35 cellular contexts compared by ENCODE assay signal in genomic region chr12:5910790-5911548, GRCh38. TPM values are rescaled to one million over a fixed set of nuclear protein-coding genes. Genes with fewer than 3 reads are reported as not detected.
"Had no signal": no experiment of that assay in that cellular context is flagged by ENCODE, and none has a peak within 500 bp of the region (broad histone marks: within the 10 kb centered on the region; RNA-seq: fewer than 3 reads in every experiment).

No MANE protein-coding gene starts in this region.

- H3K4me3 Mint-ChIP-seq: activated CD4-positive, alpha-beta memory T cell treated with anti-CD3 and anti-CD28 coated beads for 36 hours; activated CD4-positive, alpha-beta T cell treated with anti-CD3 and anti-CD28 coated beads for 36 hours; activated naive CD4-positive, alpha-beta T cell treated with anti-CD3 and anti-CD28 coated beads for 36 hours; activated T-cell treated with anti-CD3 and anti-CD28 coated beads, Interleukin-2, amount 50 U/mL, for 4 hours; activated T-helper 1 cell treated with anti-CD3 and anti-CD28 coated beads, Interleukin-12 subunit alpha, Interleukin-12 subunit beta, Interleukin-2, Interleukin-4 antibody, amounts not matched to agents 30 ng/mL and 10 ng/mL and 1 ng/mL, durations not matched to agents 14 hours and 24 hours and 36 hours; T-helper 1 cell treated with Interleukin-12 subunit alpha and Interleukin-12 subunit beta and Interleukin-4 antibody, amounts not matched to agents 30 μg/mL and 1 μg/mL, for 36 hours; T-helper 2 cell treated with Interferon-gamma antibody and Interleukin-4, amounts not matched to agents 5 μg/mL and 100 μg/mL, for 36 hours; WTC11 had no signal

- H3K4me2 ChIP-seq: SK-N-SH had no signal

- H3K9me3 ChIP-seq: adrenal gland, body of pancreas, breast epithelium, Peyer's patch, SJSA1, SK-N-SH had no signal

- H3K36me3 Mint-ChIP-seq: activated CD4-positive, alpha-beta memory T cell treated with anti-CD3 and anti-CD28 coated beads for 36 hours; activated naive CD4-positive, alpha-beta T cell treated with anti-CD3 and anti-CD28 coated beads, Interleukin-2, amount 50 U/mL, for 72 hours; WTC11 had no signal

- ATAC-seq: activated CD4-positive, alpha-beta T cell treated with anti-CD3 and anti-CD28 coated beads for 36 hours; activated CD4-positive, CD25-positive, alpha-beta regulatory T cell treated with anti-CD3 and anti-CD28 coated beads, Interleukin-2, amount 50 U/mL, for 24 hours; activated naive CD4-positive, alpha-beta T cell treated with anti-CD3 and anti-CD28 coated beads, Interleukin-2, amount 50 U/mL, for 72 hours; activated T-cell treated with anti-CD3 and anti-CD28 coated beads, Interleukin-2, amount 50 U/mL, for 4 hours; body of pancreas; PC-3; WTC11 had no signal

- H3K9me3 Mint-ChIP-seq: activated CD4-positive, alpha-beta memory T cell treated with anti-CD3 and anti-CD28 coated beads for 36 hours; activated naive CD4-positive, alpha-beta T cell treated with anti-CD3 and anti-CD28 coated beads for 36 hours; activated naive CD4-positive, alpha-beta T cell treated with anti-CD3 and anti-CD28 coated beads, Interleukin-2, amount 50 U/mL, for 72 hours; activated T-cell treated with anti-CD3 and anti-CD28 coated beads, Interleukin-2, amount 50 U/mL, for 4 hours; activated T-helper 1 cell treated with anti-CD3 and anti-CD28 coated beads, Interleukin-12 subunit alpha, Interleukin-12 subunit beta, Interleukin-2, Interleukin-4 antibody, amounts not matched to agents 30 ng/mL and 10 ng/mL and 1 ng/mL, durations not matched to agents 14 hours and 24 hours and 36 hours; T-helper 1 cell treated with Interleukin-12 subunit alpha and Interleukin-12 subunit beta and Interleukin-4 antibody, amounts not matched to agents 30 μg/mL and 1 μg/mL, for 36 hours; T-helper 2 cell treated with Interferon-gamma antibody and Interleukin-4, amounts not matched to agents 5 μg/mL and 100 μg/mL, for 36 hours; WTC11 had no signal

- H3K27ac ChIP-seq: adrenal gland, body of pancreas, breast epithelium, Peyer's patch, SJSA1 had no signal

- H3K27ac Mint-ChIP-seq: activated CD4-positive, alpha-beta memory T cell treated with anti-CD3 and anti-CD28 coated beads for 36 hours; activated CD4-positive, alpha-beta T cell treated with anti-CD3 and anti-CD28 coated beads for 36 hours; activated naive CD4-positive, alpha-beta T cell treated with anti-CD3 and anti-CD28 coated beads for 36 hours; activated naive CD4-positive, alpha-beta T cell treated with anti-CD3 and anti-CD28 coated beads, Interleukin-2, amount 50 U/mL, for 72 hours; activated T-helper 1 cell treated with anti-CD3 and anti-CD28 coated beads, Interleukin-12 subunit alpha, Interleukin-12 subunit beta, Interleukin-2, Interleukin-4 antibody, amounts not matched to agents 30 ng/mL and 10 ng/mL and 1 ng/mL, durations not matched to agents 14 hours and 24 hours and 36 hours; T-helper 1 cell treated with Interleukin-12 subunit alpha and Interleukin-12 subunit beta and Interleukin-4 antibody, amounts not matched to agents 30 μg/mL and 1 μg/mL, for 36 hours; T-helper 2 cell treated with Interferon-gamma antibody and Interleukin-4, amounts not matched to agents 5 μg/mL and 100 μg/mL, for 36 hours; WTC11 had no signal

- H3K36me3 ChIP-seq: adrenal gland, breast epithelium, Peyer's patch, SJSA1 had no signal

- H3K4me3 ChIP-seq: adrenal gland, body of pancreas, breast epithelium, Peyer's patch, SJSA1 had no signal

- H3K27me3 ChIP-seq: adrenal gland, body of pancreas, breast epithelium, Peyer's patch had no signal

- DNase-seq: activated CD4-positive, alpha-beta memory T cell treated with anti-CD3 and anti-CD28 coated beads for 36 hours; activated CD4-positive, alpha-beta T cell treated with anti-CD3 and anti-CD28 coated beads for 36 hours; activated CD4-positive, alpha-beta T cell treated with anti-CD3 and anti-CD28 coated beads, Interleukin-2, amount 50 U/mL, for 1 hour; activated gamma-delta T cell treated with Interleukin-2 at 50 U/mL for 16 hours; activated naive CD4-positive, alpha-beta T cell treated with anti-CD3 and anti-CD28 coated beads for 36 hours; activated T-cell treated with anti-CD3 and anti-CD28 coated beads for 4 hours; activated T-cell treated with anti-CD3 and anti-CD28 coated beads, Interleukin-2, amount 50 U/mL, for 4 hours; body of pancreas; Karpas-422; KBM-7; NCI-H1105; NCI-H1417 treated with DMSO at 0.1 percent for 48 hours; NCI-H2029; NCI-H2171 treated with DMSO at 0.1 percent for 48 hours; NCI-H2227 treated with DMSO at 0.1 percent for 48 hours; NCI-H446; NCI-H510A treated with DMSO at 0.1 percent for 48 hours; NCI-H69; NK-92 treated with Interleukin-12 subunit alpha and Interleukin-12 subunit beta, amount 100 ng/mL, for 24 hours; PC-3; Peyer's patch; RPMI8226; SHP77 treated with DMSO at 0.1 percent for 48 hours; SK-N-SH had no signal

- H3K9ac ChIP-seq: SK-N-SH had no signal

- H3K4me1 Mint-ChIP-seq: activated CD4-positive, alpha-beta T cell treated with anti-CD3 and anti-CD28 coated beads for 36 hours; WTC11 had no signal

- H3K4me1 ChIP-seq: adrenal gland, body of pancreas, breast epithelium, Peyer's patch, SJSA1 had no signal

RNA-seq across cellular contexts. Expression of gene ANO2, which starts 34.1 kb away (rescaled TPM):
- total RNA-seq: activated CD4-positive, alpha-beta memory T cell treated with anti-CD3 and anti-CD28 coated beads for 36 hours; activated CD4-positive, alpha-beta T cell treated with anti-CD3 and anti-CD28 coated beads for 36 hours; activated CD8-positive, alpha-beta memory T cell treated with anti-CD3 and anti-CD28 coated beads for 36 hours; activated naive CD4-positive, alpha-beta T cell treated with anti-CD3 and anti-CD28 coated beads for 36 hours; activated naive CD4-positive, alpha-beta T cell treated with anti-CD3 and anti-CD28 coated beads, Interleukin-2, amount 50 U/mL, for 72 hours; activated T-cell treated with anti-CD3 and anti-CD28 coated beads, Interleukin-2, amount 50 U/mL, for 4 hours; activated T-helper 1 cell treated with anti-CD3 and anti-CD28 coated beads, Interleukin-12 subunit alpha, Interleukin-12 subunit beta, Interleukin-2, Interleukin-4 antibody, amounts not matched to agents 30 ng/mL and 10 ng/mL and 1 ng/mL, durations not matched to agents 14 hours and 24 hours and 36 hours; MCF 10A; PC-3; SJSA1 had no signal
